8 cellular contexts compared by ENCODE assay signal in the genomic region with DNA sequence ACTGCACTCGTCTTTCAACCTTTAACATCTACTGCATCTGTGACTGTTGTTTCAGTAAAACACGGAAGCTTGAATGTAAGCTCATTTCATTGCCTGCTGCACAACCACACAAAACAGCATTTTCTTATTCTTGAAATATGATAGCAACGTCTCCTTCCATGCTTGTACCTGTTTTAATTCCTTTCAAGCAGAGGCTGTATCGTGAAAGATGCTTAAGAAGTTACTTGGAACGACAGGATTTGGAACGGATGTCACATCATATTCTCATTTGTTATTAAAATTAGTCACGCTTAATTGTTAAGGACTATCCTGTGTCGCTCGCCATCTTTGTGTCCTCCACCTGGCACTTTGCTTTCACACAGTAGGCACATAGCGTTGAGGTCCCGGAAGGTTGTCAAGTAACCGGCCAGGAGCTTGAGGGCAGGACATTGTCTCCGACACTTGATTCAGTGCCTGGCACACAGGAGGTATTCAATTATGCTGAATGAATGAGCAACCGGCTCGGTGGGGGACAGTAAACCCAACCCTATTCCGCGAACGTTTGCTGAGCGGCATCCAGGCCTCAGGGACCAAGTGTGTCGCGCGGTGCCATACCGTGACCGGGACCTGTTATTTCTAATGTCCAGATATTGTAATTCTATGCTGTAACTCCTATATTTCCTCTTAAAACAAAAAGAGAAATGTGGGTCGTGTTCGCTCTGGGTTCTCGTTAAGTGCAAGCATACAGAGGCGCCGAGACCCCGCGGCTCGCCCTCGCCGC. TPM values are rescaled to one million over a fixed set of nuclear protein-coding genes. Genes with fewer than 3 reads are reported as not detected.
DNase-seq lines count a peak whose midpoint lies in the region; ATAC-seq and TF ChIP-seq lines count a peak whose summit lies in the region.

No MANE protein-coding gene starts in this region.

- H3K36me3 Mint-ChIP-seq in endodermal cell (ENCODE audit: low read depth) (peaks cover 8% of the 10 kb centered on the region), type B pancreatic cell (no peaks in the 10 kb centered on the region)

- intact Hi-C loops in mucosa of descending colon (cut with DNase I, micrococcal nuclease) = no loop called here

- H3K9ac ChIP-seq in endodermal cell (ENCODE audit: extremely low read depth, low read length, poor library complexity, severe bottlenecking) = peak overlapping the region; percentile 1

- H3K9me3 ChIP-seq in endodermal cell (ENCODE audit: control insufficient read depth, low read length) = no peaks in the 10 kb centered on the region
- no peaks in the 10 kb centered on the region for H3K9me3 ChIP-seq in mucosa of descending colon

- peak; percentile 56 for DNase-seq in NK-92 treated with Interleukin-12 subunit alpha and Interleukin-12 subunit beta, amount 100 ng/mL, for 24 hours (lab: John Stamatoyannopoulos, UW)
- no peak for DNase-seq in NK-92 (lab: John Stamatoyannopoulos, UW; ENCODE audit: unreplicated experiment)
- peak; percentile 68 for DNase-seq in NCI-H1417 treated with DMSO at 0.1 percent for 48 hours (lab: John Stamatoyannopoulos, UW)
- DNase-seq in UCSD-AML1 (lab: John Stamatoyannopoulos, UW; ENCODE audit: unreplicated experiment) = peak; percentile 79
- DNase-seq in endodermal cell = peak; percentile 83
- DNase-seq in mucosa of descending colon = no peak
- no peak for DNase-seq in type B pancreatic cell (ENCODE audit: extremely low spot score, unreplicated experiment)

- H3K27ac Mint-ChIP-seq in endodermal cell (peak overlapping the region; percentile 70), type B pancreatic cell (peak overlapping the region; percentile 98)

- WGBS in endodermal cell (ENCODE audit: insufficient coverage in 1 of 2, insufficient read length in 1 of 2), 2 experiments = 19 to 46% methylated on average over 12 to 34 of the region's 34 CpGs

- TF ChIP-seq CTCF in endodermal cell (conservative IDR thresholded peaks at IDR 0.05) (no peak), mucosa of descending colon (IDR thresholded peaks at IDR 0.05) (no peak), type B pancreatic cell (conservative IDR thresholded peaks at IDR 0.05) (no peak)

- H3K9me3 Mint-ChIP-seq in endodermal cell (no peaks in the 10 kb centered on the region), type B pancreatic cell (no peaks in the 10 kb centered on the region)

- H3K4me1 Mint-ChIP-seq in endodermal cell (peaks cover 21% of the 10 kb centered on the region), type B pancreatic cell (ENCODE audit: unreplicated experiment) (peaks cover 13% of the 10 kb centered on the region)

- H3K4me3 ChIP-seq in endodermal cell (ENCODE audit: low read length) (peak overlapping the region; percentile 98), mucosa of descending colon (peak overlapping the region; percentile 89)

- no peaks in the 10 kb centered on the region for H3K27me3 ChIP-seq in endodermal cell (ENCODE audit: control insufficient read depth, insufficient read depth, low read length, poor library complexity, severe bottlenecking)

- H3K27me3 Mint-ChIP-seq in endodermal cell (ENCODE audit: insufficient read depth) (peaks cover 7% of the 10 kb centered on the region), type B pancreatic cell (peaks cover 10% of the 10 kb centered on the region)

- H3K4me3 Mint-ChIP-seq in endodermal cell (peak overlapping the region; percentile 92), type B pancreatic cell (peak overlapping the region; percentile 100)

- ATAC-seq in HG02610 (IDR thresholded peaks at IDR 0.05; ENCODE audit: unreplicated experiment) = peak; percentile 36
- peak; percentile 43 for ATAC-seq in mucosa of descending colon

- H3K27ac ChIP-seq in endodermal cell (ENCODE audit: low read depth, low read length) = peak overlapping the region; percentile 88

- H3K36me3 ChIP-seq in endodermal cell (ENCODE audit: control insufficient read depth, insufficient read depth, low read length) (peaks cover 4% of the 10 kb centered on the region), mucosa of descending colon (ENCODE audit: low read depth) (no peaks in the 10 kb centered on the region)

- H3K4me1 ChIP-seq in endodermal cell (ENCODE audit: control insufficient read depth, insufficient read depth, low read length) (no peaks in the 10 kb centered on the region), mucosa of descending colon (ENCODE audit: low read depth) (peaks cover 8% of the 10 kb centered on the region)

RNA-seq across cellular contexts. Expression of gene SH3GLB1, which starts 0.5 kb away (rescaled TPM):
- total RNA-seq in endodermal cell (10 to 100 TPM; 52.5 to 64.8 TPM), mucosa of descending colon (100 to 1,000 TPM; 109 to 114 (median 110) TPM), type B pancreatic cell (ENCODE audit: low replicate concordance) (47.5 and 52.6 TPM in 2 replicates)
- polyA plus RNA-seq in endodermal cell (2013, experiment 1 of 2) = 36.0 TPM
- 37.3 TPM for polyA plus RNA-seq in endodermal cell (2013, experiment 2 of 2)

Comparison
In these comparisons a context has a peak if more than half of its experiments do, and no peak if none do; other contexts are left out.
1. DNase-seq: peak in NK-92 treated with Interleukin-12 subunit alpha and Interleukin-12 subunit beta, amount 100 ng/mL, for 24 hours (single experiment), NCI-H1417 treated with DMSO at 0.1 percent for 48 hours (single experiment), UCSD-AML1 (single experiment) and endodermal cell (single experiment); none in NK-92 (single experiment), mucosa of descending colon (0 of 3) and type B pancreatic cell (single experiment).